In the genomic region with DNA sequence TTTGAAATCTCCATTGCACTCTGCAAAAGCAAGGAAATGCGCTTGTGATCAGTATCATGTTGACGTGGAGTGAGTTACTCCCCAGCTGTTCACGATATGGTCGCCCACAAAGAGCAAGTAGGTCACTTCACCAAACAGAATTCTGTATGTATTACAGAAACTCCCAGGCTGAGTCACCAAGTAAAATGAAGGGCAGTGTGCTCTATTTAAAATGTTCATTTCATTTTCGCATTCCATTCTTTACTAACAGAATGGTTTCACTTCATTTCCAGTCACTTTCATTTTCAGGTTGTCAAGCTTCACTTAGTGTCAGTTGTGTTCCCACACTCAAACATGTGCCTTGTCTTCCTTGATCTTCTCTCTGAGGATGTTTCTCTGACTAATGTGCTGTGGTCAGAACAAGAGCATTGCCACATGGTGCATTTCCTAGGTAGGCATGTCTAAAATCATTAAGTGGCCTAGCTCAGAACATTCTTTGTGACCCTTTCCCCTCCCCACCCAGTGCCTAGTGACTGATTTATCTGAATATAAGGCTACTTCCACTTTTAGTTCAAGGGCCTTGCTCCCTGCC, we compare ENCODE assay signal across 9 cellular contexts.
DNase-seq lines count a peak whose midpoint lies in the region; ATAC-seq and TF ChIP-seq lines count a peak whose summit lies in the region.
"Had no signal": no experiment of that assay in that cellular context is flagged by ENCODE, and none has a peak within 500 bp of the region (broad histone marks: within the 10 kb centered on the region; RNA-seq: fewer than 3 reads in every experiment).

No MANE protein-coding gene starts in this region.

- DNase-seq in DMS 273 (lab: John Stamatoyannopoulos, UW; ENCODE audit: unreplicated experiment): peak; percentile 13
- no peak for DNase-seq in DMS 273 treated with DMSO at 0.1 percent for 48 hours (lab: John Stamatoyannopoulos, UW)
- DNase-seq in activated naive CD8-positive, alpha-beta T cell treated with anti-CD3 and anti-CD28 coated beads, Interleukin-2, amount 50 U/mL, for 16 hours (ENCODE audit: low read depth, low spot score): peak; percentile 20
- DNase-seq in hepatocyte (ENCODE audit: low spot score): peak; percentile 25
- peak; percentile 28 to 41 for DNase-seq in stimulated activated CD4-positive, alpha-beta T cell treated with anti-CD3 and anti-CD28 coated beads, Interleukin-2, amount 100 ng/mL, for 48 hours
- DNase-seq in HuH-7.5 (ENCODE audit: low spot score): no peak

- H3K4me1 ChIP-seq in OCI-LY1 (ENCODE audit: insufficient read depth, low read length, severe bottlenecking) (peaks cover 16% of the 10 kb centered on the region), hepatocyte (ENCODE audit: insufficient read depth) (peaks cover 13% of the 10 kb centered on the region)

- H3K79me2 ChIP-seq in OCI-LY1 (ENCODE audit: insufficient read depth, low read length): no peaks in the 10 kb centered on the region
- no peaks in the 10 kb centered on the region for H3K79me2 ChIP-seq in hepatocyte

- peak overlapping the region; percentile 15; the same call in 1 of the 2 replicates for H3K9ac ChIP-seq in OCI-LY1 (ENCODE audit: low read length)

- H3K9me3 ChIP-seq in OCI-LY1 (ENCODE audit: low read length) (no peaks in the 10 kb centered on the region), hepatocyte (ENCODE audit: low read depth) (no peaks in the 10 kb centered on the region)

- H3K9me2 ChIP-seq in OCI-LY1 (ENCODE audit: low read depth, low read length) (no peaks in the 10 kb centered on the region), hepatocyte (replicated peaks; ENCODE audit: insufficient read depth) (no peaks in the 10 kb centered on the region)

- peak overlapping the region; percentile 30 for H3K4me3 ChIP-seq in OCI-LY1 (ENCODE audit: low read depth, low read length, poor library complexity, severe bottlenecking)
- H3K4me3 ChIP-seq in hepatocyte: no peak overlapping the region

- H3K27me3 ChIP-seq in OCI-LY1 (ENCODE audit: insufficient read depth, low read length) (no peaks in the 10 kb centered on the region), hepatocyte (no peaks in the 10 kb centered on the region)

- H3K4me2 ChIP-seq in OCI-LY1 (ENCODE audit: low read length) (peak overlapping the region; percentile 60), hepatocyte (peak overlapping the region; percentile 1)

- 55% methylated on average over 5 of the region's 5 CpGs for WGBS in hepatocyte (ENCODE audit: low lambda C conversion rate, missing lambda C conversion rate)

- ATAC-seq in HG02798 (IDR thresholded peaks at IDR 0.05; ENCODE audit: poor library complexity, unreplicated experiment): peak; percentile 90

- H3K36me3 ChIP-seq in OCI-LY1 (ENCODE audit: insufficient read depth, low read length) (no peaks in the 10 kb centered on the region), hepatocyte (replicated peaks; ENCODE audit: insufficient read depth, low read depth) (no peaks in the 10 kb centered on the region)

- H2AFZ ChIP-seq in OCI-LY1 (ENCODE audit: low read length) (peak overlapping the region; percentile 4; the same call in 1 of the 2 replicates), hepatocyte (no peak overlapping the region)

- no peak for TF ChIP-seq CTCF in OCI-LY1 (IDR thresholded peaks at IDR 0.05; ENCODE audit: low read length)
- TF ChIP-seq CTCF in hepatocyte (IDR thresholded peaks at IDR 0.05; ENCODE audit: poor library complexity): no peak

- no peaks in the 10 kb centered on the region for H4K20me1 ChIP-seq in OCI-LY1 (ENCODE audit: insufficient read depth, low read length)
- no peaks in the 10 kb centered on the region for H4K20me1 ChIP-seq in hepatocyte (ENCODE audit: insufficient read depth, poor library complexity, severe bottlenecking)

- H3F3A ChIP-seq in OCI-LY1 (ENCODE audit: insufficient read depth, low read length): no peaks in the 10 kb centered on the region

- H3K27ac ChIP-seq in OCI-LY1 (ENCODE audit: low read depth, low read length, poor library complexity, severe bottlenecking): peak overlapping the region; percentile 56
- peak overlapping the region; percentile 78 for H3K27ac ChIP-seq in hepatocyte
- H3K27ac ChIP-seq: 22Rv1 had no signal

Comparison
In these comparisons a context has a peak if more than half of its experiments do, and no peak if none do; other contexts are left out.
1. DNase-seq: peak in DMS 273 (single experiment), activated naive CD8-positive, alpha-beta T cell treated with anti-CD3 and anti-CD28 coated beads, Interleukin-2, amount 50 U/mL, for 16 hours (single experiment), hepatocyte (single experiment) and stimulated activated CD4-positive, alpha-beta T cell treated with anti-CD3 and anti-CD28 coated beads, Interleukin-2, amount 100 ng/mL, for 48 hours (2 of 2); none in DMS 273 treated with DMSO at 0.1 percent for 48 hours (single experiment) and HuH-7.5 (single experiment).